Comparison of ENCODE assay signal across 22 cellular contexts in genomic region chr1:187961895-187962294, GRCh38.
DNase-seq lines count a peak whose midpoint lies in the region; ATAC-seq and TF ChIP-seq lines count a peak whose summit lies in the region.
"Had no signal": no experiment of that assay in that cellular context is flagged by ENCODE, and none has a peak within 500 bp of the region (broad histone marks: within the 10 kb centered on the region; RNA-seq: fewer than 3 reads in every experiment).

No MANE protein-coding gene starts in this region.

- H3K9me2 ChIP-seq in GM23338 (ENCODE audit: insufficient read depth), result no peaks in the 10 kb centered on the region; the same call in 1 of the 2 replicates

- DNase-seq in GM23338 (ENCODE audit: low spot score) (peak; percentile 39), foreskin melanocyte (peak; percentile 39), neural progenitor cell (ENCODE audit: low spot score) (peak; percentile 21), smooth muscle cell (lab: John Stamatoyannopoulos, UW; ENCODE audit: unreplicated experiment) (no peak), NCI-H1930 (lab: John Stamatoyannopoulos, UW) (no peak)
- no peak for DNase-seq in stimulated activated effector memory CD8-positive, alpha-beta T cell treated with anti-CD3 and anti-CD28 coated beads, Interleukin-12 subunit alpha, Interleukin-12 subunit beta, amount 100 ng/mL, for 72 hours (ENCODE audit: low spot score in 2 of 2)
- no peak for DNase-seq in activated CD8-positive, alpha-beta memory T cell treated with anti-CD3 and anti-CD28 coated beads for 24 hours
- DNase-seq: ACHN; AML-193; BE2C; Calu3; CD4-positive, alpha-beta T cell; CD8-positive, alpha-beta memory T cell; DMS53; DMS79 treated with DMSO at 0.1 percent for 48 hours; GF-D8; H9 had no signal

- H3K27me3 ChIP-seq in GM23338 (ENCODE audit: insufficient read depth) (no peaks in the 10 kb centered on the region), neural progenitor cell (no peaks in the 10 kb centered on the region), smooth muscle cell (ENCODE audit: low read depth) (no peaks in the 10 kb centered on the region)
- H3K27me3 ChIP-seq: BE2C; BLaER1 treated with 17β-estradiol and CSF1 and Interleukin-3, amounts not matched to agents 10 nM and 100 nM had no signal

- H3K4me1 Mint-ChIP-seq in GM23338 (peaks cover 4% of the 10 kb centered on the region; the same call in 2 of the 3 replicates), neural progenitor cell (no peaks in the 10 kb centered on the region)
- H3K4me1 Mint-ChIP-seq in stimulated activated effector memory CD8-positive, alpha-beta T cell treated with anti-CD3 and anti-CD28 coated beads, Interleukin-12 subunit alpha, Interleukin-12 subunit beta, amount 100 ng/mL, for 72 hours, result no peaks in the 10 kb centered on the region
- H3K4me1 Mint-ChIP-seq: CD14-positive monocyte; CD8-positive, alpha-beta memory T cell had no signal

- ATAC-seq in GM23338, result peak; percentile 37; the same call in 1 of the 3 replicates
- no peak for ATAC-seq in stimulated activated effector memory CD8-positive, alpha-beta T cell treated with anti-CD3 and anti-CD28 coated beads, Interleukin-12 subunit alpha, Interleukin-12 subunit beta, amount 100 ng/mL, for 72 hours
- ATAC-seq: A549, HCT116 had no signal

- H3K27ac ChIP-seq in GM23338 (ENCODE audit: low read depth) (no peak overlapping the region), neural progenitor cell (no peak overlapping the region), smooth muscle cell (ENCODE audit: low read depth) (no peak overlapping the region)
- H3K27ac ChIP-seq: 22Rv1; A549; BLaER1 treated with 17β-estradiol and CSF1 and Interleukin-3, amounts not matched to agents 10 nM and 100 nM had no signal

- H3F3A ChIP-seq in GM23338 (replicated peaks; ENCODE audit: low read depth) (no peaks in the 10 kb centered on the region), neural progenitor cell (ENCODE audit: low read depth) (no peaks in the 10 kb centered on the region), smooth muscle cell (ENCODE audit: low read depth) (no peaks in the 10 kb centered on the region)

- no peak overlapping the region for H3K9ac ChIP-seq in neural progenitor cell
- no peak overlapping the region for H3K9ac ChIP-seq in smooth muscle cell (ENCODE audit: low read depth)
- H3K9ac ChIP-seq: BLaER1 treated with 17β-estradiol and CSF1 and Interleukin-3, amounts not matched to agents 10 nM and 100 nM had no signal

- H3K27ac Mint-ChIP-seq in GM23338 (no peak overlapping the region), neural progenitor cell (no peak overlapping the region)
- H3K27ac Mint-ChIP-seq in stimulated activated effector memory CD8-positive, alpha-beta T cell treated with anti-CD3 and anti-CD28 coated beads, Interleukin-12 subunit alpha, Interleukin-12 subunit beta, amount 100 ng/mL, for 72 hours, result no peak overlapping the region
- H3K27ac Mint-ChIP-seq: CD14-positive monocyte; CD4-positive, alpha-beta T cell; CD8-positive, alpha-beta memory T cell; H9 had no signal

- no peaks in the 10 kb centered on the region for H3K36me3 Mint-ChIP-seq in GM23338 (ENCODE audit: low read depth)
- no peaks in the 10 kb centered on the region for H3K36me3 Mint-ChIP-seq in neural progenitor cell
- H3K36me3 Mint-ChIP-seq in stimulated activated effector memory CD8-positive, alpha-beta T cell treated with anti-CD3 and anti-CD28 coated beads, Interleukin-12 subunit alpha, Interleukin-12 subunit beta, amount 100 ng/mL, for 72 hours, result no peaks in the 10 kb centered on the region
- H3K36me3 Mint-ChIP-seq: CD14-positive monocyte; CD8-positive, alpha-beta memory T cell had no signal

- H3K4me3 ChIP-seq in GM23338, result no peak overlapping the region
- no peak overlapping the region for H3K4me3 ChIP-seq in neural progenitor cell
- no peak overlapping the region for H3K4me3 ChIP-seq in smooth muscle cell
- H3K4me3 ChIP-seq: A549; BLaER1 treated with 17β-estradiol and CSF1 and Interleukin-3, amounts not matched to agents 10 nM and 100 nM had no signal

- H3K36me3 ChIP-seq in GM23338 (ENCODE audit: insufficient read depth), result no peaks in the 10 kb centered on the region
- H3K36me3 ChIP-seq in neural progenitor cell, result no peaks in the 10 kb centered on the region
- no peaks in the 10 kb centered on the region for H3K36me3 ChIP-seq in smooth muscle cell (ENCODE audit: low read depth)
- H3K36me3 ChIP-seq: BE2C; BLaER1 treated with 17β-estradiol and CSF1 and Interleukin-3, amounts not matched to agents 10 nM and 100 nM had no signal

- H3K9me3 ChIP-seq in neural progenitor cell (ENCODE audit: low read depth), result no peaks in the 10 kb centered on the region
- H3K9me3 ChIP-seq in smooth muscle cell (replicated peaks; ENCODE audit: low read depth), result no peaks in the 10 kb centered on the region
- H3K9me3 ChIP-seq: A549; BE2C; BLaER1 treated with 17β-estradiol and CSF1 and Interleukin-3, amounts not matched to agents 10 nM and 100 nM had no signal

- H3K27me3 Mint-ChIP-seq in GM23338 (ENCODE audit: insufficient read depth, low read depth, poor library complexity), result no peaks in the 10 kb centered on the region
- H3K27me3 Mint-ChIP-seq in neural progenitor cell (ENCODE audit: insufficient read depth, low read depth), result no peaks in the 10 kb centered on the region
- H3K27me3 Mint-ChIP-seq: CD4-positive, alpha-beta T cell; CD8-positive, alpha-beta memory T cell had no signal

- TF ChIP-seq CTCF in GM23338 (conservative IDR thresholded peaks at IDR 0.05; ENCODE audit: low read depth in 2 of 2) (no peak), neural progenitor cell (IDR thresholded peaks at IDR 0.05) (no peak), smooth muscle cell (IDR thresholded peaks at IDR 0.05; ENCODE audit: borderline replicate concordance, insufficient read depth, poor library complexity, severe bottlenecking) (no peak)

- 54% methylated on average over 1 of the region's 1 CpG for WGBS in smooth muscle cell (ENCODE audit: low lambda C conversion rate)

- H3K4me3 Mint-ChIP-seq in GM23338, result no peak overlapping the region
- H3K4me3 Mint-ChIP-seq in neural progenitor cell, result no peak overlapping the region
- H3K4me3 Mint-ChIP-seq in stimulated activated effector memory CD8-positive, alpha-beta T cell treated with anti-CD3 and anti-CD28 coated beads, Interleukin-12 subunit alpha, Interleukin-12 subunit beta, amount 100 ng/mL, for 72 hours, result no peak overlapping the region
- H3K4me3 Mint-ChIP-seq: CD14-positive monocyte; CD4-positive, alpha-beta T cell; CD8-positive, alpha-beta memory T cell; H9 had no signal

- H4K20me1 ChIP-seq in GM23338 (replicated peaks; ENCODE audit: insufficient read depth) (no peaks in the 10 kb centered on the region), neural progenitor cell (ENCODE audit: low read depth) (no peaks in the 10 kb centered on the region), smooth muscle cell (ENCODE audit: low read depth) (no peaks in the 10 kb centered on the region)
- H4K20me1 ChIP-seq: BLaER1 treated with 17β-estradiol and CSF1 and Interleukin-3, amounts not matched to agents 10 nM and 100 nM had no signal

- H2AFZ ChIP-seq in GM23338 (0 out of 2 replicates have a peak overlapping the region, but pooled peaks have one; percentile 38), neural progenitor cell (replicated peaks) (peak overlapping the region; percentile 58), smooth muscle cell (ENCODE audit: low read depth) (peak overlapping the region; percentile 36)

- no peaks in the 10 kb centered on the region for H3K4me1 ChIP-seq in GM23338 (ENCODE audit: insufficient read depth)
- no peaks in the 10 kb centered on the region for H3K4me1 ChIP-seq in neural progenitor cell
- no peaks in the 10 kb centered on the region for H3K4me1 ChIP-seq in smooth muscle cell (ENCODE audit: low read depth)
- H3K4me1 ChIP-seq: BE2C; BLaER1 treated with 17β-estradiol and CSF1 and Interleukin-3, amounts not matched to agents 10 nM and 100 nM had no signal

- H3K4me2 ChIP-seq in GM23338 (no peak overlapping the region), neural progenitor cell (no peak overlapping the region), smooth muscle cell (no peak overlapping the region)
- H3K4me2 ChIP-seq: A549; BLaER1 treated with 17β-estradiol and CSF1 and Interleukin-3, amounts not matched to agents 10 nM and 100 nM had no signal

- H3K9me3 Mint-ChIP-seq in GM23338 (no peaks in the 10 kb centered on the region), neural progenitor cell (no peaks in the 10 kb centered on the region)
- peaks cover 3% of the 10 kb centered on the region for H3K9me3 Mint-ChIP-seq in stimulated activated effector memory CD8-positive, alpha-beta T cell treated with anti-CD3 and anti-CD28 coated beads, Interleukin-12 subunit alpha, Interleukin-12 subunit beta, amount 100 ng/mL, for 72 hours
- H3K9me3 Mint-ChIP-seq: H9 had no signal

- H3K79me2 ChIP-seq in GM23338 (replicated peaks; ENCODE audit: insufficient read depth) (no peaks in the 10 kb centered on the region), neural progenitor cell (ENCODE audit: low read depth) (no peaks in the 10 kb centered on the region), smooth muscle cell (ENCODE audit: low read depth) (no peaks in the 10 kb centered on the region)

Comparison
In these comparisons a context has a peak if more than half of its experiments do, and no peak if none do; other contexts are left out.
1. DNase-seq: peak in GM23338 (single experiment), foreskin melanocyte (single experiment) and neural progenitor cell (single experiment); none in smooth muscle cell (single experiment), stimulated activated effector memory CD8-positive, alpha-beta T cell treated with anti-CD3 and anti-CD28 coated beads, Interleukin-12 subunit alpha, Interleukin-12 subunit beta, amount 100 ng/mL, for 72 hours (0 of 2), activated CD8-positive, alpha-beta memory T cell treated with anti-CD3 and anti-CD28 coated beads for 24 hours (single experiment) and NCI-H1930 (0 of 2).
2. Peak in every context shown above with its lines, with median percentiles within 50 percentile points of each other: H2AFZ ChIP-seq.